24 cellular contexts compared by ENCODE assay signal in genomic region chr2:42848726-42849290, GRCh38. TPM values are rescaled to one million over a fixed set of nuclear protein-coding genes. Genes with fewer than 3 reads are reported as not detected.
DNase-seq lines count a peak whose midpoint lies in the region; ATAC-seq lines count a peak whose summit lies in the region.
"Had no signal": no experiment of that assay in that cellular context is flagged by ENCODE, and none has a peak within 500 bp of the region (broad histone marks: within the 10 kb centered on the region; RNA-seq: fewer than 3 reads in every experiment).

No MANE protein-coding gene starts in this region.

- no peaks in the 10 kb centered on the region for H3K27me3 Mint-ChIP-seq in stimulated activated naive CD8-positive, alpha-beta T cell treated with anti-CD3 and anti-CD28 coated beads, Interleukin-15, Interleukin-2, amounts not matched to agents 100 ng/mL and 50 ng/mL, for 24 hours
- H3K27me3 Mint-ChIP-seq: B cell; CD4-positive, alpha-beta T cell had no signal

- no peak for ATAC-seq in stimulated activated naive CD8-positive, alpha-beta T cell treated with anti-CD3 and anti-CD28 coated beads, Interleukin-15, Interleukin-2, amounts not matched to agents 100 U/mL and 50 U/mL, for 24 hours
- ATAC-seq in sciatic nerve (no peak), GM21390 (IDR thresholded peaks at IDR 0.05; ENCODE audit: unreplicated experiment) (no peak)
- ATAC-seq: A549, GM12878, HCT116, Panc1 had no signal

- peak overlapping the region; percentile 52 for H3K27ac Mint-ChIP-seq in stimulated activated naive CD8-positive, alpha-beta T cell treated with anti-CD3 and anti-CD28 coated beads, Interleukin-15, Interleukin-2, amounts not matched to agents 100 ng/mL and 50 ng/mL, for 24 hours
- H3K27ac Mint-ChIP-seq: B cell; CD4-positive, alpha-beta T cell had no signal

- no peak for DNase-seq in stimulated activated naive CD8-positive, alpha-beta T cell treated with anti-CD3 and anti-CD28 coated beads, Interleukin-15, Interleukin-2, amounts not matched to agents 100 U/mL and 50 U/mL, for 24 hours
- DNase-seq in mesenteric fat pad (ENCODE audit: low spot score) (peak; percentile 82), sciatic nerve (ENCODE audit: low spot score) (peak; percentile 46), cortex of kidney (lab: John Stamatoyannopoulos, UW) (no peak), GF-D8 (lab: John Stamatoyannopoulos, UW) (no peak)
- DNase-seq: CD4-positive, alpha-beta T cell; DMS 273 treated with DMSO at 0.1 percent for 48 hours; DMS79 treated with DMSO at 0.1 percent for 48 hours; KG1; NCI-H1105; NCI-H146; NCI-H2029; NCI-H2227 treated with DMSO at 0.1 percent for 48 hours; NCI-H510A; NCI-H748 treated with DMSO at 0.1 percent for 48 hours; SJCRH30 had no signal

- no peaks in the 10 kb centered on the region for H3K4me1 Mint-ChIP-seq in stimulated activated naive CD8-positive, alpha-beta T cell treated with anti-CD3 and anti-CD28 coated beads, Interleukin-15, Interleukin-2, amounts not matched to agents 100 ng/mL and 50 ng/mL, for 24 hours (ENCODE audit: low read depth)
- H3K4me1 Mint-ChIP-seq: B cell had no signal

- H3K36me3 Mint-ChIP-seq in stimulated activated naive CD8-positive, alpha-beta T cell treated with anti-CD3 and anti-CD28 coated beads, Interleukin-15, Interleukin-2, amounts not matched to agents 100 ng/mL and 50 ng/mL, for 24 hours (ENCODE audit: low read depth): no peaks in the 10 kb centered on the region

- no peak overlapping the region for H3K4me3 Mint-ChIP-seq in stimulated activated naive CD8-positive, alpha-beta T cell treated with anti-CD3 and anti-CD28 coated beads, Interleukin-15, Interleukin-2, amounts not matched to agents 100 ng/mL and 50 ng/mL, for 24 hours
- H3K4me3 Mint-ChIP-seq: B cell; CD4-positive, alpha-beta T cell had no signal

- intact Hi-C loops in sciatic nerve (cut with DNase I): no loop called here

- no peaks in the 10 kb centered on the region for H3K9me3 Mint-ChIP-seq in stimulated activated naive CD8-positive, alpha-beta T cell treated with anti-CD3 and anti-CD28 coated beads, Interleukin-15, Interleukin-2, amounts not matched to agents 100 ng/mL and 50 ng/mL, for 24 hours
- H3K9me3 Mint-ChIP-seq: CD4-positive, alpha-beta T cell had no signal

RNA-seq across cellular contexts. Expression of gene HAAO, which starts 56.4 kb away (rescaled TPM):
- 2.8 TPM for total RNA-seq in mesenteric fat pad
- total RNA-seq in sciatic nerve: 14.3 TPM
- total RNA-seq: CD4-positive, alpha-beta T cell; HT-29 had no signal

Comparison
In these comparisons a context has a peak if more than half of its experiments do, and no peak if none do; other contexts are left out.
1. DNase-seq: peak in mesenteric fat pad (single experiment) and sciatic nerve (single experiment); none in stimulated activated naive CD8-positive, alpha-beta T cell treated with anti-CD3 and anti-CD28 coated beads, Interleukin-15, Interleukin-2, amounts not matched to agents 100 U/mL and 50 U/mL, for 24 hours (single experiment), cortex of kidney (single experiment) and GF-D8 (single experiment).